23 cellular contexts compared by ENCODE assay signal in the genomic region with DNA sequence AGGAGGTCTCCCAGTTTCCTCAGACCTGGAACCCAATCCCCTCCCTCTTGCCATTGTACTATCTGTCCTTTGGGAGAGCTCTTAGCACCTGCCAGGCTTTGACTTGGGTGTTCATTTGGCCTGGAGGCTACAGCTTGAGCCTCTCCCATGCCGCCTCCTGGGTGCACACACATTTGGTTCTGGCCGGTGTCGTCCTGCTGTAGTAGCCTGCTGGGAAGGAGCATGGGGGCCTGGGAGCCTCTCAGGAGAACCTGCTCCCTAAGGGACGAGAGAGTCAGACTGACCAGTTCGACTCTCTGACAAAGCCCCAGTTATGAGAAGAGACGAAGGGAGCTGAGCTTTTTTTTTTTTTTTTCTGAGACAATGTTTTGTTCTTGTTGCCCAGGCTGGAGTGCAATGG. TPM values are rescaled to one million over a fixed set of nuclear protein-coding genes. Genes with fewer than 3 reads are reported as not detected.
DNase-seq lines count a peak whose midpoint lies in the region; ATAC-seq and TF ChIP-seq lines count a peak whose summit lies in the region.
"Had no signal": no experiment of that assay in that cellular context is flagged by ENCODE, and none has a peak within 500 bp of the region (broad histone marks: within the 10 kb centered on the region; RNA-seq: fewer than 3 reads in every experiment).

No MANE protein-coding gene starts in this region.

- DNase-seq in HL-60 (ENCODE audit: low read depth in 1 of 2, low spot score in 1 of 2), result no peak
- peak; percentile 26 for DNase-seq in lower lobe of right lung
- peak in 1 of 2 donors; percentile 12 for DNase-seq in gastrocnemius medialis
- no peak for DNase-seq in activated naive CD8-positive, alpha-beta T cell treated with anti-CD3 and anti-CD28 coated beads for 36 hours
- no peak for DNase-seq in spleen
- DNase-seq: BE2C; C1 segment of cervical spinal cord; CD4-positive, CD25-positive, alpha-beta regulatory T cell; CD8-positive, alpha-beta memory T cell; COR-L47; DMS 273 treated with DMSO at 0.1 percent for 48 hours; DMS53; DND-41; EL; GOT3; H7; HFFc6 had no signal

- TF ChIP-seq POLR2A in gastrocnemius medialis (IDR thresholded peaks at IDR 0.05) (no peak), spleen (IDR thresholded peaks at IDR 0.05) (no peak)

- H3K27me3 ChIP-seq in HL-60 (ENCODE audit: insufficient read depth, poor library complexity, severe bottlenecking) (no peaks in the 10 kb centered on the region), lower lobe of right lung (ENCODE audit: low read depth) (no peaks in the 10 kb centered on the region), gastrocnemius medialis (no peaks in the 10 kb centered on the region), spleen (replicated peaks in 1 of 7) (peaks cover 0 to 19% (median 0%) of the 10 kb centered on the region in 7 donors)
- H3K27me3 ChIP-seq: BE2C had no signal

- H3K9me3 ChIP-seq in lower lobe of right lung (no peaks in the 10 kb centered on the region), gastrocnemius medialis (no peaks in the 10 kb centered on the region), spleen (no peaks in the 10 kb centered on the region)
- H3K9me3 ChIP-seq: BE2C had no signal

- in situ Hi-C loops in gastrocnemius medialis (cut with MboI; ENCODE audit: low sequenced_read_pairs in 4 of 4), result no loop called here

- H3K27ac ChIP-seq in HL-60 (replicated peaks), result peak overlapping the region; percentile 69
- peak overlapping the region; percentile 77 for H3K27ac ChIP-seq in lower lobe of right lung
- peak overlapping the region; percentile 77 to 87 (median 84) for H3K27ac ChIP-seq in gastrocnemius medialis
- no peak overlapping the region for H3K27ac ChIP-seq in spleen

- no peaks in the 10 kb centered on the region for H3K4me1 Mint-ChIP-seq in activated naive CD8-positive, alpha-beta T cell treated with anti-CD3 and anti-CD28 coated beads for 36 hours

- H3K27me3 Mint-ChIP-seq in activated naive CD8-positive, alpha-beta T cell treated with anti-CD3 and anti-CD28 coated beads for 36 hours, result peaks cover 3% of the 10 kb centered on the region

- ATAC-seq in lower lobe of right lung (no peak), gastrocnemius medialis (no peak), HG03159 (IDR thresholded peaks at IDR 0.05; ENCODE audit: unreplicated experiment) (no peak)
- ATAC-seq: GM12878, HCT116, HepG2 had no signal

- no peak overlapping the region for H3K4me3 ChIP-seq in HL-60 (replicated peaks; ENCODE audit: insufficient read depth, low read length)
- H3K4me3 ChIP-seq in lower lobe of right lung, result no peak overlapping the region
- no peak overlapping the region for H3K4me3 ChIP-seq in gastrocnemius medialis
- H3K4me3 ChIP-seq in spleen, result no peak overlapping the region
- H3K4me3 ChIP-seq: GM12878 had no signal

- peaks cover 54% of the 10 kb centered on the region for H3K4me1 ChIP-seq in lower lobe of right lung
- peaks cover 31 to 49% of the 10 kb centered on the region in 2 donors for H3K4me1 ChIP-seq in gastrocnemius medialis
- H3K4me1 ChIP-seq in spleen, result peaks cover 0 to 52% (median 21%) of the 10 kb centered on the region in 6 donors
- H3K4me1 ChIP-seq: BE2C had no signal

- no peaks in the 10 kb centered on the region for H3K36me3 Mint-ChIP-seq in activated naive CD8-positive, alpha-beta T cell treated with anti-CD3 and anti-CD28 coated beads for 36 hours
- H3K36me3 Mint-ChIP-seq: CD4-positive, CD25-positive, alpha-beta regulatory T cell; CD8-positive, alpha-beta memory T cell had no signal

- TF ChIP-seq CTCF in HL-60 (IDR thresholded peaks at IDR 0.05; ENCODE audit: insufficient read depth, low read length) (no peak), lower lobe of right lung (IDR thresholded peaks at IDR 0.05) (no peak), gastrocnemius medialis (IDR thresholded peaks at IDR 0.05 in 4 of 5, conservative IDR thresholded peaks at IDR 0.05 in 1 of 5) (no peak), spleen (IDR thresholded peaks at IDR 0.05 in 8 of 11, conservative IDR thresholded peaks at IDR 0.05 in 3 of 11) (no peak)

- no peaks in the 10 kb centered on the region for H3K9me3 Mint-ChIP-seq in activated naive CD8-positive, alpha-beta T cell treated with anti-CD3 and anti-CD28 coated beads for 36 hours
- H3K9me3 Mint-ChIP-seq: CD4-positive, CD25-positive, alpha-beta regulatory T cell; CD8-positive, alpha-beta memory T cell; HFFc6 had no signal

- WGBS in spleen, 5 donors, result 90 to 97% (median 93%) methylated on average over 6 of the region's 6 CpGs

- intact Hi-C loops in lower lobe of right lung (cut with DNase I), result no loop called here
- intact Hi-C loops in gastrocnemius medialis (cut with DNase I; ENCODE audit: low total_unique reads), result no loop called here
- intact Hi-C loops in spleen (cut with DNase I; ENCODE audit: low total_unique reads), result no loop called here

- H3K27ac Mint-ChIP-seq in activated naive CD8-positive, alpha-beta T cell treated with anti-CD3 and anti-CD28 coated beads for 36 hours, result no peak overlapping the region
- H3K27ac Mint-ChIP-seq: CD4-positive, CD25-positive, alpha-beta regulatory T cell; CD8-positive, alpha-beta memory T cell; HFFc6 had no signal

- H3K36me3 ChIP-seq in lower lobe of right lung (no peaks in the 10 kb centered on the region), gastrocnemius medialis (no peaks in the 10 kb centered on the region), spleen (no peaks in the 10 kb centered on the region)
- H3K36me3 ChIP-seq: BE2C had no signal

- no peak overlapping the region for H3K4me3 Mint-ChIP-seq in activated naive CD8-positive, alpha-beta T cell treated with anti-CD3 and anti-CD28 coated beads for 36 hours
- H3K4me3 Mint-ChIP-seq: CD4-positive, CD25-positive, alpha-beta regulatory T cell; CD8-positive, alpha-beta memory T cell; HFFc6 had no signal

RNA-seq across cellular contexts. Expression of a gene that starts 7.4 kb away (rescaled TPM):
- total RNA-seq in lower lobe of right lung, result 12,584 TPM
- not detected for total RNA-seq in gastrocnemius medialis
- total RNA-seq in activated naive CD8-positive, alpha-beta T cell treated with anti-CD3 and anti-CD28 coated beads for 36 hours, result not detected
- total RNA-seq in spleen, result 1 to 10 TPM in 1 of 7 donors, not detected in 6; 1.9 TPM
- polyA plus RNA-seq in spleen, result 1 to 10 TPM in 2 of 3 donors, under 1 TPM in 1; 0.59 to 4.0 (median 2.1) TPM
- total RNA-seq: A172; CD4-positive, CD25-positive, alpha-beta regulatory T cell; CD8-positive, alpha-beta memory T cell; G401; H7; HepG2; HFFc6 had no signal
- polyA plus RNA-seq: CD4-positive, CD25-positive, alpha-beta regulatory T cell; CD8-positive, alpha-beta memory T cell; HepG2 had no signal

RNA-seq across cellular contexts. Expression of a gene that starts 18.7 kb away (rescaled TPM):
- total RNA-seq in lower lobe of right lung (21.5 TPM), gastrocnemius medialis (10 to 100 TPM in 2 of 4 donors, 1 to 10 TPM in 2; 3.6 to 36.1 (median 12.0) TPM), spleen (10 to 100 TPM; 17.4 to 87.8 (median 42.6) TPM)
- 1 to 10 TPM; 1.5 to 2.1 TPM for total RNA-seq in activated naive CD8-positive, alpha-beta T cell treated with anti-CD3 and anti-CD28 coated beads for 36 hours
- 10 to 100 TPM; 13.1 to 38.9 (median 31.5) TPM for polyA plus RNA-seq in spleen
- total RNA-seq: A172, G401, H7, HepG2, HFFc6 had no signal
- polyA plus RNA-seq: HepG2 had no signal

RNA-seq across cellular contexts. Expression of a gene that starts 59.4 kb away (rescaled TPM):
- 40.2 TPM for total RNA-seq in lower lobe of right lung
- total RNA-seq in gastrocnemius medialis, result 100 to 1,000 TPM in 1 of 4 donors, 10 to 100 TPM in 3; 72.2 to 139 (median 92.1) TPM
- 100 to 1,000 TPM in 1 of 2 experiments, 10 to 100 TPM in 1; 97.9 to 109 TPM for total RNA-seq in activated naive CD8-positive, alpha-beta T cell treated with anti-CD3 and anti-CD28 coated beads for 36 hours
- 10 to 100 TPM; 39.9 to 58.6 (median 50.5) TPM for total RNA-seq in spleen
- polyA plus RNA-seq in spleen, result 10 to 100 TPM; 27.7 to 40.2 (median 32.5) TPM

Comparison
In these comparisons a context has a peak if more than half of its experiments do, and no peak if none do; other contexts are left out.
1. H3K27ac ChIP-seq: peak in HL-60 (single experiment), lower lobe of right lung (single experiment) and gastrocnemius medialis (4 of 4); none in spleen (0 of 8).
2. RNA of a gene that starts 7.4 kb away (total RNA-seq): 12,584 TPM in lower lobe of right lung (single experiment); not detected in gastrocnemius medialis, not detected in activated naive CD8-positive, alpha-beta T cell treated with anti-CD3 and anti-CD28 coated beads for 36 hours and 1.9 TPM in spleen; every median in the first group is over 1,000 times any median in the second.